1 cellular context compared by ENCODE assay signal in genomic region chr6:162198925-162199324, GRCh38.
TF ChIP-seq lines count a peak whose summit lies in the region.

No MANE protein-coding gene starts in this region.

TF ChIP-seq in GM23338, 12 proteins besides CTCF, POLR2A, EP300 and RAD21:
- TF ChIP-seq REST (IDR thresholded peaks at IDR 0.05; ENCODE audit: unreplicated experiment): no peak
